Comparison of ENCODE assay signal across 8 cellular contexts in the genomic region with DNA sequence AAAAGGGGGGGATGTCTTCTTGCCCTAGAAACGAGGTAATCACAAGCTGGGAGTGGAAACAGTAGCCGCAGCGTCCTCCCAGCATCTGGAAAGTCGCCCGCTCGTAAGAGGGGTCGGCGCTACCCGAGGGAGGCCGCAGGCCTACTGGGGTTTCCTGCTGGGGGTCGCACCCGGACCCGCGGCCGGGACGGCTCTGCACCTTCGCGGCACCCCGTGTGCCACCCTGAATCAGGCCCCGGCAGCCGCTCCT. TPM values are rescaled to one million over a fixed set of nuclear protein-coding genes. Genes with fewer than 3 reads are reported as not detected.
DNase-seq lines count a peak whose midpoint lies in the region; ATAC-seq and TF ChIP-seq lines count a peak whose summit lies in the region.

No MANE protein-coding gene starts in this region.

- H3K36me3 Mint-ChIP-seq in chondrocyte (ENCODE audit: low read depth) = peaks cover 2% of the 10 kb centered on the region

- H3K27me3 ChIP-seq in HUES48 (ENCODE audit: control insufficient read depth, insufficient read depth, low read length) (no peaks in the 10 kb centered on the region), muscle layer of colon (ENCODE audit: control insufficient read depth in 1 of 2, insufficient read depth in 2 of 2, low read length in 2 of 2) (no peaks in the 10 kb centered on the region)

- H3K27ac Mint-ChIP-seq in chondrocyte (ENCODE audit: unreplicated experiment) = peak overlapping the region; percentile 93

- no peaks in the 10 kb centered on the region for H3K36me3 ChIP-seq in ES-I3 (ENCODE audit: insufficient read depth, low read length)
- peaks cover 8% of the 10 kb centered on the region for H3K36me3 ChIP-seq in HUES48 (ENCODE audit: control insufficient read depth, insufficient read depth, low read length)
- H3K36me3 ChIP-seq in muscle layer of colon (ENCODE audit: insufficient read depth, low read length) = no peaks in the 10 kb centered on the region

- H3K27ac ChIP-seq in HUES48 (ENCODE audit: low read depth, low read length) = peak overlapping the region; percentile 100
- peak overlapping the region; percentile 100 for H3K27ac ChIP-seq in muscle layer of colon (ENCODE audit: low read depth, low read length)

- H3K9ac ChIP-seq in ES-I3 (ENCODE audit: low read depth, low read length) (peak overlapping the region; percentile 68), HUES48 (ENCODE audit: low read depth, low read length) (peak overlapping the region; percentile 96), muscle layer of colon (ENCODE audit: low read length) (peak overlapping the region; percentile 94)

- peaks cover 17% of the 10 kb centered on the region; the same call in 1 of the 2 replicates for H3K4me1 ChIP-seq in ES-I3 (ENCODE audit: insufficient read depth, low read length)
- peaks cover 33% of the 10 kb centered on the region for H3K4me1 ChIP-seq in HUES48 (ENCODE audit: control insufficient read depth, insufficient read depth, low read length)
- peaks cover 45% of the 10 kb centered on the region for H3K4me1 ChIP-seq in muscle layer of colon (ENCODE audit: insufficient read depth, low read length)

- H3K9me3 Mint-ChIP-seq in chondrocyte (ENCODE audit: low read depth) = no peaks in the 10 kb centered on the region

- H3K27me3 Mint-ChIP-seq in chondrocyte (ENCODE audit: low read depth) = no peaks in the 10 kb centered on the region

- DNase-seq in chondrocyte (ENCODE audit: low spot score) = no peak
- DNase-seq in kidney glomerular epithelial cell (lab: John Stamatoyannopoulos, UW) = no peak
- no peak for DNase-seq in mucosa of gallbladder (ENCODE audit: low spot score)

- no peak for TF ChIP-seq CTCF in chondrocyte (IDR thresholded peaks at IDR 0.05)

- H3K4me3 Mint-ChIP-seq in chondrocyte (ENCODE audit: unreplicated experiment) = peak overlapping the region; percentile 84

- H3K9me3 ChIP-seq in ES-I3 (ENCODE audit: control insufficient read depth, insufficient read depth, low read length) (no peaks in the 10 kb centered on the region), HUES48 (ENCODE audit: control insufficient read depth, insufficient read depth, low read length) (no peaks in the 10 kb centered on the region), muscle layer of colon (ENCODE audit: low read length) (no peaks in the 10 kb centered on the region)

- peak overlapping the region; percentile 87 for H3K4me3 ChIP-seq in HUES48 (ENCODE audit: low read depth, low read length)
- H3K4me3 ChIP-seq in muscle layer of colon (ENCODE audit: low read depth in 1 of 2, low read length in 2 of 2) = peak overlapping the region; percentile 79 to 97

- H3K4me1 Mint-ChIP-seq in chondrocyte (ENCODE audit: low read depth) = peaks cover 55% of the 10 kb centered on the region

- ATAC-seq in GM19395 (IDR thresholded peaks at IDR 0.05; ENCODE audit: unreplicated experiment) = no peak
- no peak for ATAC-seq in GM18502 (IDR thresholded peaks at IDR 0.05; ENCODE audit: poor library complexity, unreplicated experiment)

RNA-seq across cellular contexts. Expression of a gene that starts 0.5 kb away (rescaled TPM):
- total RNA-seq in chondrocyte (9.3 to 12.1 TPM (median 9.7 TPM) in 3 replicates), mucosa of gallbladder (13.6 TPM)

RNA-seq across cellular contexts. Expression of a gene that starts 1.5 kb away (rescaled TPM):
- total RNA-seq in chondrocyte = 48.5 to 49.9 TPM (median 49.3 TPM) in 3 replicates
- 38.5 TPM for total RNA-seq in mucosa of gallbladder

RNA-seq across cellular contexts. Expression of a gene that starts 37.4 kb away (rescaled TPM):
- total RNA-seq in chondrocyte = 1.2 to 3.2 TPM (median 1.7 TPM) in 3 replicates
- 16.2 TPM for total RNA-seq in mucosa of gallbladder

RNA-seq across cellular contexts. Expression of a gene that starts 37.8 kb away (rescaled TPM):
- total RNA-seq in chondrocyte (4.2 to 9.0 TPM (median 4.3 TPM) in 3 replicates), mucosa of gallbladder (1.5 TPM)

RNA-seq across cellular contexts. Expression of a gene that starts 46.7 kb away (rescaled TPM):
- total RNA-seq in chondrocyte (0.72 to 1.1 TPM (median 1.0 TPM) in 3 replicates), mucosa of gallbladder (3.2 TPM)
